Comparison of ENCODE assay signal across 8 cellular contexts in genomic region chr10:26857991-26858706, GRCh38. TPM values are rescaled to one million over a fixed set of nuclear protein-coding genes. Genes with fewer than 3 reads are reported as not detected.
A peak's percentile ranks its signal among the peaks of the same experiment; 100 is the strongest.
DNase-seq lines count a peak whose midpoint lies in the region; ATAC-seq, FAIRE-seq and TF ChIP-seq lines count a peak whose summit lies in the region.

No MANE protein-coding gene starts in this region.

- no peaks in the 10 kb centered on the region for H3K9me3 Mint-ChIP-seq in GM23338

- H3K9me2 ChIP-seq in GM23338 (ENCODE audit: insufficient read depth), result no peaks in the 10 kb centered on the region

- no peaks in the 10 kb centered on the region for H3K36me3 ChIP-seq in GM23338 (ENCODE audit: insufficient read depth)

- no peaks in the 10 kb centered on the region for H3F3A ChIP-seq in GM23338 (replicated peaks; ENCODE audit: low read depth)

- peak overlapping the region; percentile 92 for H3K4me3 ChIP-seq in GM23338

- no peak for ATAC-seq in GM23338

- DNase-seq in GM13976 (ENCODE audit: low spot score), result peak; percentile 33
- peak; percentile 33 for DNase-seq in GM23338 (ENCODE audit: low spot score)
- DNase-seq in RCC 7860 (ENCODE audit: low spot score), result peak; percentile 23
- DNase-seq in germinal center (ENCODE audit: low spot score), result peak; percentile 19
- DNase-seq in iPS-NIHi11 (ENCODE audit: low spot score), result no peak
- DNase-seq in substantia nigra (lab: John Stamatoyannopoulos, UW), result no peak
- DNase-seq in urothelium cell line (ENCODE audit: low spot score), result no peak
- no peak for DNase-seq in DMS153 treated with DMSO at 0.1 percent for 48 hours (lab: John Stamatoyannopoulos, UW; ENCODE audit: unreplicated experiment)

- peaks cover 29% of the 10 kb centered on the region; the same call in 1 of the 2 replicates for H4K20me1 ChIP-seq in GM23338 (replicated peaks; ENCODE audit: insufficient read depth)

- H3K27ac ChIP-seq in GM23338 (ENCODE audit: low read depth), result no peak overlapping the region
- H3K27ac ChIP-seq in substantia nigra (ENCODE audit: low read depth, low read length, poor library complexity, severe bottlenecking), result no peak overlapping the region

- H3K4me3 Mint-ChIP-seq in GM23338, result peak overlapping the region; percentile 97

- FAIRE-seq in RCC 7860 (lab: Jason Lieb, UNC) (peak; percentile 44), urothelium cell line (lab: Jason Lieb, UNC) (no peak)

- H3K27me3 Mint-ChIP-seq in GM23338 (ENCODE audit: insufficient read depth, low read depth, poor library complexity), result peaks cover 5% of the 10 kb centered on the region

- H3K4me1 ChIP-seq in GM23338 (ENCODE audit: insufficient read depth), result peaks cover 21% of the 10 kb centered on the region

- in situ Hi-C loops in GM13976 (cut with MboI; ENCODE audit: low sequenced_read_pairs, unreplicated experiment), result loop anchor here (10.0 kb wide), 1 partner anchor 113 kb away; no protein-coding TSS in a partner anchor

- peak overlapping the region; percentile 68 for H3K27ac Mint-ChIP-seq in GM23338

- no peak overlapping the region for H2AFZ ChIP-seq in GM23338

- H3K79me2 ChIP-seq in GM23338 (replicated peaks; ENCODE audit: insufficient read depth), result peaks cover 71% of the 10 kb centered on the region

- TF ChIP-seq CTCF in GM13976 (IDR thresholded peaks at IDR 0.05; ENCODE audit: borderline replicate concordance, control extremely low read depth, extremely low read depth, insufficient read depth, missing control alignments) (peak; percentile 3), GM23338 (conservative IDR thresholded peaks at IDR 0.05; ENCODE audit: low read depth in 2 of 2) (no peak)

- H3K27me3 ChIP-seq in GM23338 (ENCODE audit: insufficient read depth), result no peaks in the 10 kb centered on the region

- H3K36me3 Mint-ChIP-seq in GM23338 (ENCODE audit: low read depth), result peaks cover 3% of the 10 kb centered on the region; the same call in 2 of the 3 replicates

- H3K4me1 Mint-ChIP-seq in GM23338, result peaks cover 21% of the 10 kb centered on the region

- H3K4me2 ChIP-seq in GM23338, result peak overlapping the region; percentile 96

TF ChIP-seq in GM23338, 12 proteins besides CTCF, POLR2A, EP300 and RAD21:
- TF ChIP-seq EZH2 (IDR thresholded peaks at IDR 0.05; ENCODE audit: low read depth, unreplicated experiment), result no peak
- TF ChIP-seq NANOG (IDR thresholded peaks at IDR 0.05; ENCODE audit: borderline replicate concordance), result no peak
- no peak for TF ChIP-seq REST (IDR thresholded peaks at IDR 0.05; ENCODE audit: unreplicated experiment)
- TF ChIP-seq ZNF114 (CRISPR knock-in tag; IDR thresholded peaks at IDR 0.05), result no peak
TF ChIP-seq in GM23338: peak in this region for 0.

RNA-seq across cellular contexts. Expression of gene ABI1, which starts 2.6 kb away (rescaled TPM):
- 27.0 and 30.7 TPM in 2 replicates for total RNA-seq in GM23338 (2014; rRNA removed; shearing (Covaris generic))
- polyA plus RNA-seq in GM23338 (2016; fragmentation: Nextera tagmentation; extraction: Ambion mirVana), result 18.7 and 22.3 TPM in 2 replicates

Comparison
In these comparisons a context has a peak if more than half of its experiments do, and no peak if none do; other contexts are left out.
1. DNase-seq: peak in GM13976 (single experiment), GM23338 (single experiment), RCC 7860 (single experiment) and germinal center (single experiment); none in iPS-NIHi11 (single experiment), substantia nigra (0 of 49), urothelium cell line (single experiment) and DMS153 treated with DMSO at 0.1 percent for 48 hours (single experiment).